16 cellular contexts compared by ENCODE assay signal in the genomic region with DNA sequence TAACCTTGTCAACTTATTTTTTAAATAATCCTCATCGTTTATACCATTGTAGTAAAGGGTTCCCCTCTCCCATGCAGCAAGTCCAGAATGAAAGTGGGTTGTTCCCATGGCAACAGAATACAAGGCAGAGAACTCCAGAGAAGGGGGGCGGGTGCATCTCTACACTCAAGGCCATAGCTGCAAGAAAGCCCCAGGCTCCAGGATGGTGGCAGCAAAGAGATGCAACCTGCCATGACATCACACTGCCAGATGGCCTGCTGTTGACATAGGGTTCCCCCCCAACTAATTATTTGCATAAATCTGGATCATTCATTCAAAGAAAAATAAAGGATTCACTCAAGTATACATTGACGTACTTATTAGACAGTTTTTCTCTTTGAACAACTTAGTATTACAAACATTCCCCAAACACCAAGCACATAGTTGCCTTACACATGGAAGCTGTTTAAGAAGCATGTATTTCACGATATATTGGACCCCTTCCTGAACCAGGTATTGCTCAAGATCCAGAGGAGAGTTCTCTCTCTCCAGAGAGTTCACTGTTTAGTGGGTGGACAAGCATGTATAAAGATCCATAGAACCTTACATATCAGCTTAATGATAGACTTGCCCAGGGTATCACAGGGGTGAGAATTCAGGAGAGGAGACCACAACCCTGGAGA.
DNase-seq lines count a peak whose midpoint lies in the region; FAIRE-seq and TF ChIP-seq lines count a peak whose summit lies in the region.
"Had no signal": no experiment of that assay in that cellular context is flagged by ENCODE, and none has a peak within 500 bp of the region (broad histone marks: within the 10 kb centered on the region; RNA-seq: fewer than 3 reads in every experiment).

No MANE protein-coding gene starts in this region.

- peak; percentile 37 for DNase-seq in H7
- peak; percentile 25 for DNase-seq in RCC 7860 (ENCODE audit: low spot score)
- DNase-seq in glutamatergic neuron: peak; percentile 77
- no peak for DNase-seq in stimulated activated CD4-positive, alpha-beta T cell treated with anti-CD3 and anti-CD28 coated beads, Interleukin-2, amount 100 ng/mL, for 24 hours
- no peak for DNase-seq in mucosa of gallbladder (ENCODE audit: low spot score)
- no peak for DNase-seq in cardiac septum (ENCODE audit: low spot score)
- no peak for DNase-seq in NCI-H128 (lab: John Stamatoyannopoulos, UW; ENCODE audit: unreplicated experiment)
- DNase-seq: activated T-cell treated with anti-CD3 and anti-CD28 coated beads, Interleukin-2, amount 50 U/mL, for 4 hours; foreskin melanocyte; T1000; uterus had no signal

- no peaks in the 10 kb centered on the region for H3K79me2 ChIP-seq in ACC112 (ENCODE audit: control insufficient read depth, insufficient read depth, low read length, unreplicated experiment)

- FAIRE-seq in RCC 7860 (lab: Jason Lieb, UNC): no peak

- H3K9me3 Mint-ChIP-seq in glutamatergic neuron (ENCODE audit: unreplicated experiment): peaks cover 25% of the 10 kb centered on the region
- H3K9me3 Mint-ChIP-seq: activated T-cell treated with anti-CD3 and anti-CD28 coated beads, Interleukin-2, amount 50 U/mL, for 4 hours; CD14-positive monocyte; central memory CD8-positive, alpha-beta T cell had no signal

- peaks cover 96% of the 10 kb centered on the region for H3K4me1 ChIP-seq in ACC112 (ENCODE audit: control insufficient read depth, insufficient read depth, low read length, unreplicated experiment)

- H3K4me1 Mint-ChIP-seq in glutamatergic neuron (ENCODE audit: low read depth, unreplicated experiment): peaks cover 71% of the 10 kb centered on the region
- H3K4me1 Mint-ChIP-seq: central memory CD8-positive, alpha-beta T cell had no signal

- peaks cover 6% of the 10 kb centered on the region for H3K27me3 Mint-ChIP-seq in glutamatergic neuron (ENCODE audit: unreplicated experiment)

- TF ChIP-seq CTCF in glutamatergic neuron (IDR thresholded peaks at IDR 0.05; ENCODE audit: partially characterized antibody, unreplicated experiment): no peak

- H2AFZ ChIP-seq in ACC112 (ENCODE audit: low read length, unreplicated experiment): no peak overlapping the region

- H3K27ac Mint-ChIP-seq in glutamatergic neuron (ENCODE audit: unreplicated experiment): peak overlapping the region; percentile 98

- H3K27ac ChIP-seq in ACC112 (ENCODE audit: low read depth, low read length): peak overlapping the region; percentile 97
- H3K27ac ChIP-seq: right atrium auricular region, uterus had no signal

- peak overlapping the region; percentile 50 for H3K4me3 Mint-ChIP-seq in glutamatergic neuron (ENCODE audit: unreplicated experiment)
- H3K4me3 Mint-ChIP-seq: activated T-cell treated with anti-CD3 and anti-CD28 coated beads, Interleukin-2, amount 50 U/mL, for 4 hours; CD14-positive monocyte; central memory CD8-positive, alpha-beta T cell had no signal

- H3K27me3 ChIP-seq in ACC112 (ENCODE audit: insufficient read depth, low read length) (no peaks in the 10 kb centered on the region), H7 (ENCODE audit: control insufficient read depth, insufficient read depth, low read length) (no peaks in the 10 kb centered on the region)
- H3K27me3 ChIP-seq: right atrium auricular region, uterus had no signal

- H3K36me3 ChIP-seq in ACC112 (ENCODE audit: insufficient read depth, low read length) (0 out of 2 replicates have a peak, but pooled peaks cover 6% of the 10 kb centered on the region), H7 (replicated peaks; ENCODE audit: control insufficient read depth, insufficient read depth, low read length) (no peaks in the 10 kb centered on the region)
- H3K36me3 ChIP-seq: right atrium auricular region, uterus had no signal

- intact Hi-C loops in cardiac septum (cut with DNase I): no loop called here

- H3K4me3 ChIP-seq in ACC112 (ENCODE audit: low read depth, low read length): peak overlapping the region; percentile 61
- H3K4me3 ChIP-seq in H7 (ENCODE audit: insufficient read depth, low read depth, low read length): no peak overlapping the region
- H3K4me3 ChIP-seq: lung, right atrium auricular region, uterus had no signal

- H3K36me3 Mint-ChIP-seq in glutamatergic neuron (ENCODE audit: unreplicated experiment): no peaks in the 10 kb centered on the region
- H3K36me3 Mint-ChIP-seq: CD14-positive monocyte had no signal

Comparison
In these comparisons a context has a peak if more than half of its experiments do, and no peak if none do; other contexts are left out.
1. DNase-seq: peak in H7 (single experiment), RCC 7860 (single experiment) and glutamatergic neuron (single experiment); none in stimulated activated CD4-positive, alpha-beta T cell treated with anti-CD3 and anti-CD28 coated beads, Interleukin-2, amount 100 ng/mL, for 24 hours (0 of 2), mucosa of gallbladder (single experiment), cardiac septum (single experiment) and NCI-H128 (single experiment).